17 cellular contexts compared by ENCODE assay signal in the genomic region with DNA sequence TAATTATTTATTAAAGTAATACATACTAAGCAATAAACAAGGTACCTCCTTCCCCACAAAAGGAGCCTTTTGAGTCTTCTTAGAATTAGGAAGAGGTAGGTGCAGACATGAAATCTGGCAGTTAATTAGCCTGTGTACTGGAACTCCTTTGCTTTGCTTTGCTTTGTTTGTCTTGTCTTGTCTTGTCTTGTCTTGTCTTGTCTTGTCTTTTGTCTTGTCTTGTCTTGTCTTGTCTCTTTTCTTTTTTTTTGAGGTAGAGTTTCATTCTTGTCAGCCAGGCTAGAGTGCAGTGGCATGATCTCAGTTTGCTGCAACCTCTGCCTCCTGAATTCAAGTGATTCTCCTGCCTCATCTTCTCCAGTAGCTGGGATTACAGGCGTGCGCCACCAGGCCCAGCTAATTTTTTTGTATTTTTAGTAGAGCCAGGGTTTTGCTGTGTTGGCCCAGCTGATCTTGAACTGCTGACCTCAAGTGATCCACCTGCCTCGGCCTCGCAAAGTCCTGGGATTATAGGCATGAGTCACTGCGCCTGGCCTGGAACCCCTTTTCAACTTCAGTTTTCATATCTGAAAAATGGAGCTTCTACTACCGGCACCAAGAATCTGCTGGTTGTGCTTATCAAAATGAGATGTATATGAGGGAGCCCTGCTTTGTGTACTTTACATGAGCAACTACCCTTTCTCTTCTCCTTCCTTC.
DNase-seq lines count a peak whose midpoint lies in the region; ATAC-seq and TF ChIP-seq lines count a peak whose summit lies in the region.
"Had no signal": no experiment of that assay in that cellular context is flagged by ENCODE, and none has a peak within 500 bp of the region (broad histone marks: within the 10 kb centered on the region; RNA-seq: fewer than 3 reads in every experiment).

No MANE protein-coding gene starts in this region.

- H3K79me2 ChIP-seq in H9 (ENCODE audit: insufficient read depth, low read length) (no peaks in the 10 kb centered on the region), trophoblast cell (ENCODE audit: control insufficient read depth, insufficient read depth, low read length, poor library complexity) (no peaks in the 10 kb centered on the region)

- no peak overlapping the region for H3K18ac ChIP-seq in H9 (ENCODE audit: insufficient read length, low read depth, low read length)
- H3K18ac ChIP-seq in trophoblast cell (ENCODE audit: low read length), result peak overlapping the region; percentile 73

- no peak overlapping the region for H2BK120ac ChIP-seq in H9 (ENCODE audit: low read depth, low read length, poor library complexity, severe bottlenecking)
- peak overlapping the region; percentile 46 for H2BK120ac ChIP-seq in trophoblast cell (ENCODE audit: insufficient read depth, low read length, poor library complexity)

- H3K9me3 Mint-ChIP-seq in H9, result no peaks in the 10 kb centered on the region; a peak in 1 of 5 replicates
- no peaks in the 10 kb centered on the region for H3K9me3 Mint-ChIP-seq in endothelial cell (ENCODE audit: unreplicated experiment)
- H3K9me3 Mint-ChIP-seq: CD8-positive, alpha-beta T cell had no signal

- DNase-seq in H9 (no peak), RWPE1 (ENCODE audit: low spot score) (no peak), endothelial cell (ENCODE audit: low spot score) (no peak), trophoblast cell (no peak)
- DNase-seq in stimulated activated CD4-positive, alpha-beta T cell treated with anti-CD3 and anti-CD28 coated beads, Interleukin-2, amount 100 ng/mL, for 48 hours, result no peak
- DNase-seq: BE2C; CD8-positive, alpha-beta T cell; IMR-90; MV-4-11; NCI-H1436; NCI-H2029 treated with DMSO at 0.1 percent for 48 hours; NCI-H345; NCI-H526 treated with DMSO at 0.1 percent for 48 hours; PC-3 had no signal

- peak overlapping the region; percentile 12 for H4K12ac ChIP-seq in trophoblast cell (ENCODE audit: low read depth, low read length)

- no peak overlapping the region for H4K5ac ChIP-seq in H9 (ENCODE audit: insufficient read length, low read depth, low read length)

- H2BK12ac ChIP-seq in H9 (ENCODE audit: insufficient read length, low read depth, low read length), result no peak overlapping the region
- peak overlapping the region; percentile 77 for H2BK12ac ChIP-seq in trophoblast cell (ENCODE audit: low read length)

- H3K27me3 Mint-ChIP-seq in H9 (ENCODE audit: low read depth), result no peaks in the 10 kb centered on the region
- peaks cover 1% of the 10 kb centered on the region for H3K27me3 Mint-ChIP-seq in endothelial cell (ENCODE audit: unreplicated experiment)

- ATAC-seq in HG03378 (IDR thresholded peaks at IDR 0.05; ENCODE audit: unreplicated experiment), result no peak
- no peak for ATAC-seq in HG03442 (IDR thresholded peaks at IDR 0.05; ENCODE audit: unreplicated experiment)
- ATAC-seq: CD8-positive, alpha-beta T cell; PC-3 had no signal

- no peak overlapping the region for H3K4me2 ChIP-seq in H9 (ENCODE audit: insufficient read depth, insufficient read length, low read length)
- no peak overlapping the region for H3K4me2 ChIP-seq in trophoblast cell (ENCODE audit: low read length)

- H2BK15ac ChIP-seq in H9 (ENCODE audit: low read depth, low read length), result no peak overlapping the region

- no peaks in the 10 kb centered on the region for H3K23me2 ChIP-seq in H9 (ENCODE audit: insufficient read length, low read depth, low read length, poor library complexity, severe bottlenecking)

- no peak overlapping the region for H2BK5ac ChIP-seq in H9 (ENCODE audit: insufficient read length, low read length)
- peak overlapping the region; percentile 42 for H2BK5ac ChIP-seq in trophoblast cell (ENCODE audit: low read depth, low read length, poor library complexity)

- H3T11ph ChIP-seq in H9 (ENCODE audit: low read length), result no peak overlapping the region

- H3K79me1 ChIP-seq in H9 (ENCODE audit: insufficient read depth, low read depth, low read length, poor library complexity, severe bottlenecking) (no peaks in the 10 kb centered on the region), trophoblast cell (ENCODE audit: low read length) (peaks cover 16% of the 10 kb centered on the region)

- no peak overlapping the region for H2AFZ ChIP-seq in H9 (ENCODE audit: low read length)
- no peak overlapping the region for H2AFZ ChIP-seq in trophoblast cell (ENCODE audit: insufficient read depth, low read length, poor library complexity)

- POLR2A ChIA-PET in RWPE1 (lab: Yijun Ruan, JAX; ENCODE audit: low non-redundant PET), result no interaction called here

- H3K4me1 ChIP-seq in H9 (ENCODE audit: insufficient read depth, low read length), result peaks cover 6% of the 10 kb centered on the region; the same call in 1 of the 2 replicates
- peaks cover 3 to 11% of the 10 kb centered on the region in 2 experiments for H3K4me1 ChIP-seq in trophoblast cell (ENCODE audit: control insufficient read depth in 1 of 2, insufficient read depth in 2 of 2, low read length in 2 of 2)
- H3K4me1 ChIP-seq: BE2C had no signal

- H4K20me1 ChIP-seq in H9 (ENCODE audit: control insufficient read depth, insufficient read depth, insufficient read length), result no peaks in the 10 kb centered on the region

- H3K14ac ChIP-seq in H9 (ENCODE audit: insufficient read depth, low read length) (no peak overlapping the region), trophoblast cell (ENCODE audit: low read length) (peak overlapping the region; percentile 21)

- H3K27me3 ChIP-seq in H9 (ENCODE audit: insufficient read depth, low read length) (no peaks in the 10 kb centered on the region), trophoblast cell (ENCODE audit: insufficient read depth, low read length) (no peaks in the 10 kb centered on the region)
- H3K27me3 ChIP-seq: BE2C had no signal

- no peak overlapping the region for H2BK20ac ChIP-seq in H9 (ENCODE audit: low read depth, low read length, poor library complexity, severe bottlenecking)

- no peaks in the 10 kb centered on the region for H3K36me3 ChIP-seq in trophoblast cell (ENCODE audit: control insufficient read depth in 1 of 2, insufficient read depth in 2 of 2, low read length in 2 of 2)
- H3K36me3 ChIP-seq: BE2C had no signal

- H3K23ac ChIP-seq in H9 (ENCODE audit: insufficient read length, low read depth, low read length), result no peak overlapping the region
- H3K23ac ChIP-seq in trophoblast cell (ENCODE audit: low read length), result no peak overlapping the region

- no peak overlapping the region for H3K4me3 ChIP-seq in trophoblast cell (ENCODE audit: low read depth, low read length)
- H3K4me3 ChIP-seq: SK-N-MC had no signal

- CTCF ChIA-PET in RWPE1 (lab: Yijun Ruan, JAX), result interaction anchor here (0.7 kb wide), 1 partner anchor 93 kb away, joined by 3 read pairs; no protein-coding TSS in a partner anchor

- no peak overlapping the region; a peak in 1 of 5 replicates for H3K4me3 Mint-ChIP-seq in H9
- H3K4me3 Mint-ChIP-seq in endothelial cell (ENCODE audit: unreplicated experiment), result no peak overlapping the region
- H3K4me3 Mint-ChIP-seq: CD8-positive, alpha-beta T cell had no signal

- H3K36me3 Mint-ChIP-seq in H9 (ENCODE audit: insufficient read depth in 1 of 3, low read depth in 3 of 3) (peaks cover 0 to 3% (median 0%) of the 10 kb centered on the region in 3 experiments; a peak in 3 of 7 replicates), endothelial cell (ENCODE audit: low read depth, unreplicated experiment) (no peaks in the 10 kb centered on the region)

- TF ChIP-seq CTCF in H9 (conservative IDR thresholded peaks at IDR 0.05) (no peak), RWPE1 (conservative IDR thresholded peaks at IDR 0.05; ENCODE audit: low read depth) (no peak), endothelial cell (IDR thresholded peaks at IDR 0.05; ENCODE audit: unreplicated experiment) (no peak)

- H3K4ac ChIP-seq in H9 (ENCODE audit: low read depth, low read length) (no peak overlapping the region), trophoblast cell (ENCODE audit: low read depth, low read length) (peak overlapping the region; percentile 70)

- WGBS in H9 (ENCODE audit: extremely low coverage, insufficient read length, low lambda C conversion rate), result no CpG with 5 or more reads among the region's 6 CpGs
- no CpG with 5 or more reads among the region's 6 CpGs for WGBS in trophoblast cell (ENCODE audit: extremely low coverage, insufficient coverage, insufficient read length)

- no peak overlapping the region for H2AK5ac ChIP-seq in H9 (ENCODE audit: insufficient read length, low read length)
- peak overlapping the region; percentile 35 for H2AK5ac ChIP-seq in trophoblast cell (ENCODE audit: low read length)

- no peak overlapping the region for H4K8ac ChIP-seq in H9 (replicated peaks; ENCODE audit: insufficient read length, low read depth, low read length)
- H4K8ac ChIP-seq in trophoblast cell (ENCODE audit: low read depth, low read length), result peak overlapping the region; percentile 70

- H3K9ac ChIP-seq in H9 (ENCODE audit: extremely low read depth, insufficient read length, low read length) (no peak overlapping the region), trophoblast cell (ENCODE audit: low read length) (no peak overlapping the region)

- H3K9me3 ChIP-seq in H9 (ENCODE audit: control insufficient read depth, low read depth, low read length) (no peaks in the 10 kb centered on the region), trophoblast cell (ENCODE audit: insufficient read depth, low read depth, low read length) (no peaks in the 10 kb centered on the region)
- H3K9me3 ChIP-seq: BE2C had no signal

- no peak overlapping the region for H3K27ac ChIP-seq in H9 (ENCODE audit: insufficient read length, low read depth, low read length)
- H3K27ac ChIP-seq in RWPE1, result peak overlapping the region; percentile 36; the same call in 1 of the 2 replicates
- peak overlapping the region; percentile 75 for H3K27ac ChIP-seq in trophoblast cell (ENCODE audit: low read depth, low read length)
- H3K27ac ChIP-seq: SK-N-MC had no signal

- H3K4me1 Mint-ChIP-seq in H9, result peaks cover 21 to 31% of the 10 kb centered on the region in 2 experiments
- H3K4me1 Mint-ChIP-seq in endothelial cell (ENCODE audit: unreplicated experiment), result peaks cover 36% of the 10 kb centered on the region

- peak overlapping the region in 2 of 3 experiments; percentile 3 to 66; a peak in 3 of 7 replicates for H3K27ac Mint-ChIP-seq in H9
- H3K27ac Mint-ChIP-seq in endothelial cell (ENCODE audit: unreplicated experiment), result peak overlapping the region; percentile 15

- H3K56ac ChIP-seq in H9 (ENCODE audit: insufficient read length, low read depth, low read length), result no peak overlapping the region

- H4K91ac ChIP-seq in H9 (ENCODE audit: insufficient read length, low read depth, low read length) (no peak overlapping the region), trophoblast cell (ENCODE audit: low read depth, low read length) (peak overlapping the region; percentile 85)
